19 cellular contexts compared by ENCODE assay signal in genomic region chr4:96092151-96092705, GRCh38.
DNase-seq lines count a peak whose midpoint lies in the region; ATAC-seq lines count a peak whose summit lies in the region.
"Had no signal": no experiment of that assay in that cellular context is flagged by ENCODE, and none has a peak within 500 bp of the region (broad histone marks: within the 10 kb centered on the region; RNA-seq: fewer than 3 reads in every experiment).

No MANE protein-coding gene starts in this region.

- intact Hi-C loops in right cardiac atrium (cut with DNase I): no loop called here

- ATAC-seq in HG02678 (IDR thresholded peaks at IDR 0.05; ENCODE audit: unreplicated experiment) (peak; percentile 63), right cardiac atrium (no peak)
- ATAC-seq: GM23338, PC-3 had no signal

- H3K27ac ChIP-seq in right cardiac atrium (ENCODE audit: low read length): no peak overlapping the region

- 73% methylated on average over 1 of the region's 1 CpG for WGBS in right cardiac atrium

- H3K4me3 ChIP-seq in right cardiac atrium (ENCODE audit: low read length): no peak overlapping the region
- H3K4me3 ChIP-seq: GM23338 had no signal

- H3K9me3 ChIP-seq in right cardiac atrium (ENCODE audit: control insufficient read depth, low read length): no peaks in the 10 kb centered on the region
- H3K9me3 ChIP-seq: Caco-2 had no signal

- DNase-seq in DMS153 treated with DMSO at 0.1 percent for 48 hours (lab: John Stamatoyannopoulos, UW; ENCODE audit: unreplicated experiment): peak; percentile 2
- DNase-seq in DMS153 (lab: John Stamatoyannopoulos, UW): no peak
- DNase-seq in NCI-H2029 treated with DMSO at 0.1 percent for 48 hours (lab: John Stamatoyannopoulos, UW): peak; percentile 9
- DNase-seq in NCI-H187 treated with DMSO at 0.1 percent for 48 hours (lab: John Stamatoyannopoulos, UW): no peak
- no peak for DNase-seq in SIG-M5 (lab: John Stamatoyannopoulos, UW)
- DNase-seq in right cardiac atrium: no peak
- no peak for DNase-seq in effector CD8-positive, alpha-beta T cell (lab: John Stamatoyannopoulos, UW)
- DNase-seq: 8988T, C1 segment of cervical spinal cord, Caco-2, DND-41, GDM1, Kasumi-1, NCI-H1417 treated with DMSO at 0.1 percent for 48 hours, NCI-H345, NCI-H526 treated with DMSO at 0.1 percent for 48 hours, PC-3 had no signal

- H3K27me3 ChIP-seq in right cardiac atrium (ENCODE audit: control insufficient read depth, insufficient read depth): no peaks in the 10 kb centered on the region

- no peaks in the 10 kb centered on the region for H3K4me1 ChIP-seq in right cardiac atrium (ENCODE audit: control insufficient read depth, insufficient read depth, low read length)
- H3K4me1 ChIP-seq: Caco-2 had no signal

Comparison
In these comparisons a context has a peak if more than half of its experiments do, and no peak if none do; other contexts are left out.
1. DNase-seq: peak in DMS153 treated with DMSO at 0.1 percent for 48 hours (single experiment) and NCI-H2029 treated with DMSO at 0.1 percent for 48 hours (single experiment); none in DMS153 (single experiment), NCI-H187 treated with DMSO at 0.1 percent for 48 hours (single experiment), SIG-M5 (single experiment), right cardiac atrium (0 of 3) and effector CD8-positive, alpha-beta T cell (single experiment).